Comparison of ENCODE assay signal across 8 cellular contexts in the genomic region with DNA sequence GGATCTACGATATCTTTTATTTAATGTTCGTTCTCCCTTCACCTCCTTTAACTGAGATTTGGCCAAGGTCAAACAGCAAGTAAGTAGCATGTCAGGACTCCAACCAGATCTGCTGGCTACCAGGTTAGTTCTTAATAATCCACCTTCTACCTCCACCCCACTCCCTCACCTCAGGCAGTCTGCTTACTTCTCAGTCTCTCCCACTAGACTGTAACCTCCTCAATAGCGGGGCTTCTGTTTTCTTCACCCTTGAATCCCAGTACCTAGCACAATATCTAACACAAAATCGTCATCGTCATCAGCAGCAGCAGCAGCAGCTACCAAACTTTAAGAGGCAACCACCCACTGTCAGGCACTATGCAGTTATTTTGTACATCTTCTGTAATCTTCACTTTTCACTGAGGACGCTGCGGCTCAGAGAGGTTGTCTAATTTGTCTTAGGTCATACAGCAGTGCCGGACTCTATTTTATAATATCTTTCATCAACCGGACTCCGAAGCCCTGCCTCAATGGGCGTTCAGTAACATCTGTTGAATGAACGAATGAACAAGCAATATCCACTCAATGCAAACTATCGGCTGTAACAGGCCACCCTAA. TPM values are rescaled to one million over a fixed set of nuclear protein-coding genes. Genes with fewer than 3 reads are reported as not detected.
DNase-seq lines count a peak whose midpoint lies in the region; ATAC-seq and TF ChIP-seq lines count a peak whose summit lies in the region.

No MANE protein-coding gene starts in this region.

- H3K27me3 ChIP-seq in iPS-20b (ENCODE audit: insufficient read depth, low read length) (peaks cover 17% of the 10 kb centered on the region), stomach (peaks cover 0 to 5% (median 0%) of the 10 kb centered on the region in 3 donors)

- POLR2A ChIA-PET in activated CD8-positive, alpha-beta T cell treated with anti-CD3 and anti-CD28 coated beads for 36 hours (lab: Charles Lee) = interaction anchor here (0.6 to 0.7 kb wide), 2 partner anchors 67 to 415 kb away, joined by 3 to 4 read pairs; no protein-coding TSS in a partner anchor

- TF ChIP-seq POLR2A in stomach (IDR thresholded peaks at IDR 0.05) = no peak

- peaks cover 23% of the 10 kb centered on the region for H3K4me1 Mint-ChIP-seq in activated CD8-positive, alpha-beta T cell treated with anti-CD3 and anti-CD28 coated beads for 36 hours (ENCODE audit: low read depth)

- peaks cover 9% of the 10 kb centered on the region for H3K4me1 ChIP-seq in iPS-20b (ENCODE audit: insufficient read depth, low read length)
- H3K4me1 ChIP-seq in stomach = peaks cover 0 to 49% (median 33%) of the 10 kb centered on the region in 4 donors

- no peaks in the 10 kb centered on the region for H3K9me3 ChIP-seq in iPS-20b (ENCODE audit: insufficient read depth, low read depth, low read length)
- no peaks in the 10 kb centered on the region for H3K9me3 ChIP-seq in stomach

- peak overlapping the region; percentile 75 for H3K27ac Mint-ChIP-seq in activated CD8-positive, alpha-beta T cell treated with anti-CD3 and anti-CD28 coated beads for 36 hours

- H3K9ac ChIP-seq in iPS-20b (ENCODE audit: low read depth, low read length) = peak overlapping the region; percentile 75; the same call in 1 of the 2 replicates

- peaks cover 8% of the 10 kb centered on the region for H3K9me3 Mint-ChIP-seq in activated CD8-positive, alpha-beta T cell treated with anti-CD3 and anti-CD28 coated beads for 36 hours

- intact Hi-C loops in activated CD8-positive, alpha-beta T cell treated with anti-CD3 and anti-CD28 coated beads for 36 hours (cut with micrococcal nuclease) = no loop called here
- intact Hi-C loops in stomach (cut with DNase I; ENCODE audit: low total_unique reads) = no loop called here

- WGBS in stomach, 5 donors = 4 to 6% (median 4%) methylated on average over 13 of the region's 13 CpGs

- no peak for TF ChIP-seq EP300 in stomach (IDR thresholded peaks at IDR 0.05)

- H3K4me3 ChIP-seq in iPS-20b (ENCODE audit: low read length) = peak overlapping the region; percentile 87
- peak overlapping the region; percentile 79 to 99 (median 96) for H3K4me3 ChIP-seq in stomach

- CTCF ChIA-PET in activated CD8-positive, alpha-beta T cell treated with anti-CD3 and anti-CD28 coated beads for 36 hours (lab: Charles Lee) = interaction anchor here (1.5 to 1.7 kb wide), 2 partner anchors 14 to 317 kb away, joined by 4 to 5 read pairs; a partner anchor contains a TSS

- H3K27ac ChIP-seq in iPS-20b (ENCODE audit: low read length) (no peak overlapping the region), stomach (peak overlapping the region; percentile 88 to 96 (median 92))

- peaks cover 24% of the 10 kb centered on the region for H3K27me3 Mint-ChIP-seq in activated CD8-positive, alpha-beta T cell treated with anti-CD3 and anti-CD28 coated beads for 36 hours

- H3K36me3 ChIP-seq in iPS-20b (ENCODE audit: insufficient read depth, low read depth, low read length) = no peaks in the 10 kb centered on the region
- no peaks in the 10 kb centered on the region for H3K36me3 ChIP-seq in stomach

- no peak for ATAC-seq in activated CD8-positive, alpha-beta T cell treated with anti-CD3 and anti-CD28 coated beads for 36 hours
- no peak for ATAC-seq in HG02678 (IDR thresholded peaks at IDR 0.05; ENCODE audit: unreplicated experiment)

- H3K4me3 Mint-ChIP-seq in activated CD8-positive, alpha-beta T cell treated with anti-CD3 and anti-CD28 coated beads for 36 hours = peak overlapping the region; percentile 85

- TF ChIP-seq CTCF in activated CD8-positive, alpha-beta T cell treated with anti-CD3 and anti-CD28 coated beads for 36 hours (IDR thresholded peaks at IDR 0.05) = no peak
- TF ChIP-seq CTCF in stomach (IDR thresholded peaks at IDR 0.05) = no peak

- no peaks in the 10 kb centered on the region for H3K36me3 Mint-ChIP-seq in activated CD8-positive, alpha-beta T cell treated with anti-CD3 and anti-CD28 coated beads for 36 hours (ENCODE audit: low read depth)

- DNase-seq in NCI-H345 (lab: John Stamatoyannopoulos, UW) (peak; percentile 30), NCI-H345 treated with DMSO at 0.1 percent for 48 hours (lab: John Stamatoyannopoulos, UW; ENCODE audit: unreplicated experiment) (no peak), stomach (no peak), SHP77 treated with DMSO at 0.1 percent for 48 hours (lab: John Stamatoyannopoulos, UW) (no peak), NCI-H510A (lab: John Stamatoyannopoulos, UW) (no peak)
- DNase-seq in activated CD8-positive, alpha-beta T cell treated with anti-CD3 and anti-CD28 coated beads for 36 hours = no peak

RNA-seq across cellular contexts. Expression of a gene that starts 0.9 kb away (rescaled TPM):
- 1 to 10 TPM; 2.5 to 3.1 TPM for total RNA-seq in activated CD8-positive, alpha-beta T cell treated with anti-CD3 and anti-CD28 coated beads for 36 hours
- 100 to 1,000 TPM in 2 of 5 donors, 10 to 100 TPM in 3; 45.5 to 225 (median 76.9) TPM for total RNA-seq in stomach
- 10 to 100 TPM in 1 of 3 donors, 1 to 10 TPM in 2; 3.5 to 11.6 (median 5.0) TPM for polyA plus RNA-seq in stomach

Comparison
In these comparisons a context has a peak if more than half of its experiments do, and no peak if none do; other contexts are left out.
1. RNA of a gene that starts 0.9 kb away (total RNA-seq): 45.5 to 225 TPM in stomach; 2.5 to 3.1 TPM in activated CD8-positive, alpha-beta T cell treated with anti-CD3 and anti-CD28 coated beads for 36 hours; every median in the first group is over 10 times any median in the second.